In the genomic region with DNA sequence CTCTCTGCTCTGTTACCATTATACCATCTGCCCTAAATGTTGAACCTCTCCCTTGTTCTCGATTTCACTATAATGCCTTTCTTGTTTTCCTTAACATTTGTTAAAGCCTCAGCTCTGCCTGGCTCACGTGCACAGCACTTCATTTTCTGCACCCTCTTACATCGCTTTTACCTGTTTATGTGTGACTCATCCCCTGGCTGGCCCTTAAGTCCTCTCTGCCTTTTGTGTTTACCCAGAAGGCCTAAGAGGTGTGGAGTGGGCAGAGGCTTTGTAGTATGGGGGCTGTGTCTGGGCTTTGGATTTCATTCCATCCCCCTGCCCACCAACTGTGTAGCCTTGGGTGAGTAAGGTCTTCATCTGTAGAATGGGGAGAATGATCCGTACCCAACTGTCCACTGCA, we compare ENCODE assay signal across 17 cellular contexts.
"Had no signal": no experiment of that assay in that cellular context is flagged by ENCODE, and none has a peak within 500 bp of the region (broad histone marks: within the 10 kb centered on the region; RNA-seq: fewer than 3 reads in every experiment).

No MANE protein-coding gene starts in this region.

- ATAC-seq: activated T-helper 17 cell treated with anti-CD3 and anti-CD28 coated beads, Interleukin-2, amount 50 U/mL, for 72 hours; gastrocnemius medialis; naive thymus-derived CD8-positive, alpha-beta T cell; WTC11 had no signal

- H3K27ac ChIP-seq: adrenal gland, epithelial cell of prostate, gastrocnemius medialis, skin epidermis, stomach, thoracic aorta had no signal

- DNase-seq: activated CD4-positive, alpha-beta T cell treated with anti-CD3 and anti-CD28 coated beads for 48 hours; activated naive CD4-positive, alpha-beta T cell treated with anti-CD3 and anti-CD28 coated beads, Interleukin-2, amount 50 U/mL, for 16 hours; adrenal gland; central memory CD4-positive, alpha-beta T cell; cortex of kidney; effector CD8-positive, alpha-beta T cell; gastrocnemius medialis; hippocampal formation; posterior cingulate gyrus; stomach had no signal

- H3K4me1 ChIP-seq: stomach had no signal

- H3K4me3 ChIP-seq: adrenal gland, gastrocnemius medialis, lung, skin epidermis, stomach, thoracic aorta had no signal

- H3K27me3 ChIP-seq: adrenal gland, gastrocnemius medialis, stomach had no signal

- H3K9me3 ChIP-seq: adrenal gland, gastrocnemius medialis, stomach, thoracic aorta had no signal
